ENCODE assay signal across 1 cellular context in the genomic region with DNA sequence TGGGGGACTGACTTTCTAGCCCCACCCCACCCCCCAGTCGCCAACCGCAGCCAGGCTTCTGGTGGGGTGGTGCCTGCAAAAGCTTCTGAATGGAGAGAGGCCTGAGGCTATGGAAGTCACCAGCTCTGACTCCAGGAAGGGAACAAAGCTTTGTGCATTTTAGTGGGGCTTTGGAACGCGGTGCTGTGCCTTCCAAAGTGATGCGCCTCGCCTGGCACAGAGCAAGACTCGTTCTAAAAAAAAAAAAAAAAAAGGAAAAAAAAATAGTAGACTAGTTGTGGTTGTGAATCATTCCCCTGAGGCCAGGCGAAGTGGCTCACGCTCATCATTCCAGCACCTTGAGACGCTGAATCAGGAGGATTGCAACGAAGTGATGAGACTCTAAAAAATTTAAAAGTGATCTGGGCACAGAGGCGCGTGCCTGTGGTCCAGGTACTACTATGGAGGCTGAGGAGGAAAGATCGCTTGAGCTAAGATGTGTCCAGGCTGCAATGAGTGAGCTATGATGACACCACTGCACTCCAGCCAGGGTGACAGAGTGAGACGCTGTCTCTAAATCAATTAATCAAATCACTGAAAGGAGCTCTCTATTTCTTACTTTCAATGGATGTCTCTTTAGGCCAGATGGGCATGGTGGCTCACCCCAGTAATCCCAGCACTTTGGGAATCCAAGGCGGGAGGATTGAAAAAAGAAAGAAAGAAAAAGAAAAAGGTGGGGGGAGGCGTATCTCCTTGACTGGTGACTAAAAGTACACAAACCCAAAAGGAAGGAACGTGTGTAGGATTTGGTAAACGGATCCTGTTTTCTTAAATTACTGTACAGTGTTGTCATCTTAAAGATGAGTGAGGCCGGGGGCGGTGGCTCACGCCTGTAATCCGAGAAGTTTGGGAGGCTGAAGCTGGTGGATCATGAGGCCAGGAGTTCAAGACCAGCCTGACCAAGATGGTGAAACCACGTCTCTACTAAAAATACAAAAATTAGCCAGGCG.
TF ChIP-seq lines count a peak whose summit lies in the region.

No MANE protein-coding gene starts in this region.

TF ChIP-seq in SK-N-SH, 30 proteins besides CTCF, POLR2A, EP300 and RAD21:
- TF ChIP-seq USF1 (IDR thresholded peaks at IDR 0.05; ENCODE audit: borderline replicate concordance, low read depth) (no peak), SIN3A (IDR thresholded peaks at IDR 0.05; ENCODE audit: borderline replicate concordance, low read depth, low read length) (no peak), FOSL2 (IDR thresholded peaks at IDR 0.05; ENCODE audit: borderline replicate concordance, low read depth) (peak; percentile 27; the same call in 1 of the 2 replicates)
- TF ChIP-seq, protein P1, sequence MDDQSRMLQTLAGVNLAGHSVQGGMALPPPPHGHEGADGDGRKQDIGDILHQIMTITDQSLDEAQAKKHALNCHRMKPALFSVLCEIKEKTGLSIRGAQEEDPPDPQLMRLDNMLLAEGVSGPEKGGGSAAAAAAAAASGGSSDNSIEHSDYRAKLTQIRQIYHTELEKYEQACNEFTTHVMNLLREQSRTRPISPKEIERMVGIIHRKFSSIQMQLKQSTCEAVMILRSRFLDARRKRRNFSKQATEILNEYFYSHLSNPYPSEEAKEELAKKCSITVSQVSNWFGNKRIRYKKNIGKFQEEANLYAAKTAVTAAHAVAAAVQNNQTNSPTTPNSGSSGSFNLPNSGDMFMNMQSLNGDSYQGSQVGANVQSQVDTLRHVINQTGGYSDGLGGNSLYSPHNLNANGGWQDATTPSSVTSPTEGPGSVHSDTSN (IDR thresholded peaks at IDR 0.05) = peak; percentile 20; the same call in 1 of the 2 replicates
